ENCODE assay signal across 23 cellular contexts in the genomic region with DNA sequence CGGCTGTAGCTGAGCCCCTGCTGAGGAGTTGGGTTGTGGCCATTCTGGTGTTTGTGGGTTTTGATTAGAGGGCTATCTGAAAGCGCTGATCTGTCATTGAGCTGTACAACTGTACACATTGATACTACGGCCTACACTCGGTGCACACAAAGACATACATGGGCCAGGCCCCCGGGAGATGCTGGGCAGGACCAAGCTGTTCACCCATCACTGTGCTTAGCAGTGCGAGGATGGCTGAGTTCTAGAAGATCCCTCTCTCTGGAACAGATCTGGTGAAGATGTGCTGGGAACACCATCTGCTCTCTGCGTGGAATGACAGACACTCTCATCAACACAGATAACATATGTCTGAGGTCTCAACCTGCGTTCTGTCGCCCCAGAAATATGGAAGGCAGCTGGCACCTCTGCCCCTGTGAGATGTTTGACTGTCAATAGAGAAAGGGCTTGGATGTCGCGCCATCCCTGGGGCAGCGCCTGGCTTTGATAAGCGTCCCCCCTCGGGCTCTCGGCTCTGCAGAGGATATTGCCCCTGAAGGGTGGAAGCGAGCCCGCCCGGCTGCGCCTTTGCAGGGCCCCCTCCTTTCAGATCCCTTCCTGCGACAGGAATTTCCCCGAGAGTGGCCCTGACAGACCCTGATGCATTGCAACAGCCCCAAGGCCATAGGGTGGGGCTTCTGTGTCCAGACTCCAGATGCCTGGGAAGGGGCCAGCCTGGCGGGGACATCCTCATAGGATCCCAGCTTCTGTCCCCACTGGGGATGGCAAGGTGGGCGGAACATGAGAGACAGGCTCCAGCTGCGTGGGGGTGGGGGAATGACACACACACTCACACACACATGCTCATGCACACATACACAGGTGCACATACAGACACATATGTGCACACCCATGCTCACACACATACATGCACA.
DNase-seq lines count a peak whose midpoint lies in the region; ATAC-seq and TF ChIP-seq lines count a peak whose summit lies in the region.
"Had no signal": no experiment of that assay in that cellular context is flagged by ENCODE, and none has a peak within 500 bp of the region (broad histone marks: within the 10 kb centered on the region; RNA-seq: fewer than 3 reads in every experiment).

No MANE protein-coding gene starts in this region.

- H3K9me3 ChIP-seq in left ventricle myocardium inferior (replicated peaks) (no peaks in the 10 kb centered on the region), mesenchymal stem cell (ENCODE audit: control insufficient read depth, low read length) (no peaks in the 10 kb centered on the region)
- H3K9me3 ChIP-seq: breast epithelium, neutrophil, psoas muscle had no signal

- no peak overlapping the region for H3K9ac ChIP-seq in mesenchymal stem cell (ENCODE audit: low read length)

- peak overlapping the region; percentile 28 for H4K8ac ChIP-seq in mesenchymal stem cell (ENCODE audit: low read length)

- intact Hi-C loops in left ventricle myocardium inferior (cut with micrococcal nuclease) = no loop called here
- intact Hi-C loops in cardiac septum (cut with DNase I) = no loop called here

- H3K18ac ChIP-seq in mesenchymal stem cell (ENCODE audit: low read depth in 1 of 2, low read length in 2 of 2) = peak overlapping the region in 1 of 2 experiments; percentile 64

- no peak overlapping the region for H3K4me3 Mint-ChIP-seq in type B pancreatic cell
- H3K4me3 Mint-ChIP-seq: activated CD4-positive, alpha-beta T cell treated with anti-CD3 and anti-CD28 coated beads, Interleukin-2, amount 10 ng/mL, durations not matched to agents 7 days and 5 days; activated naive CD4-positive, alpha-beta T cell treated with anti-CD3 and anti-CD28 coated beads, Interleukin-2, amount 50 U/mL, for 24 hours; B cell; stimulated activated naive CD8-positive, alpha-beta T cell treated with anti-CD3 and anti-CD28 coated beads, Interleukin-15, amount 100 ng/mL, for 72 hours; WTC11 had no signal

- no peak for TF ChIP-seq POLR2A in GM18505 (IDR thresholded peaks at IDR 0.05; ENCODE audit: borderline replicate concordance, extremely low read depth, insufficient read depth, insufficient read length)

- WGBS in mesenchymal stem cell = 94% methylated on average over 24 of the region's 24 CpGs

- H3K4me3 ChIP-seq in left ventricle myocardium inferior (no peak overlapping the region), mesenchymal stem cell (ENCODE audit: insufficient read depth in 1 of 2, low read depth in 1 of 2, low read length in 2 of 2) (no peak overlapping the region)
- H3K4me3 ChIP-seq: breast epithelium, psoas muscle had no signal

- H2BK120ac ChIP-seq in mesenchymal stem cell (ENCODE audit: low read depth, low read length) = no peak overlapping the region

- H3K4me1 Mint-ChIP-seq in type B pancreatic cell (ENCODE audit: unreplicated experiment) = peaks cover 15% of the 10 kb centered on the region
- H3K4me1 Mint-ChIP-seq: activated naive CD4-positive, alpha-beta T cell treated with anti-CD3 and anti-CD28 coated beads, Interleukin-2, amount 50 U/mL, for 24 hours; B cell; WTC11 had no signal

- TF ChIP-seq CTCF in left ventricle myocardium inferior (IDR thresholded peaks at IDR 0.05; ENCODE audit: borderline replicate concordance) (no peak), type B pancreatic cell (conservative IDR thresholded peaks at IDR 0.05) (no peak)

- H3K14ac ChIP-seq in mesenchymal stem cell (ENCODE audit: low read length in 2 of 2) = no peak overlapping the region

- H3K9me3 Mint-ChIP-seq in type B pancreatic cell = no peaks in the 10 kb centered on the region
- H3K9me3 Mint-ChIP-seq: activated naive CD4-positive, alpha-beta T cell treated with anti-CD3 and anti-CD28 coated beads, Interleukin-2, amount 50 U/mL, for 24 hours; stimulated activated naive CD8-positive, alpha-beta T cell treated with anti-CD3 and anti-CD28 coated beads, Interleukin-15, amount 100 ng/mL, for 72 hours had no signal

- peak overlapping the region in 1 of 2 experiments; percentile 22 for H3K4ac ChIP-seq in mesenchymal stem cell (ENCODE audit: low read depth in 1 of 2, low read length in 2 of 2)

- H2BK5ac ChIP-seq in mesenchymal stem cell (ENCODE audit: low read depth, low read length, poor library complexity, severe bottlenecking) = no peak overlapping the region

- H3K36me3 ChIP-seq in left ventricle myocardium inferior = no peaks in the 10 kb centered on the region
- H3K36me3 ChIP-seq in mesenchymal stem cell (ENCODE audit: control insufficient read depth in 1 of 2, insufficient read depth in 2 of 2, low read depth in 1 of 2, low read length in 2 of 2) = no peaks in the 10 kb centered on the region
- H3K36me3 ChIP-seq: breast epithelium, neutrophil had no signal

- no peak overlapping the region for H3K23ac ChIP-seq in mesenchymal stem cell (ENCODE audit: low read length in 2 of 2)

- peaks cover 96% of the 10 kb centered on the region for H3K27me3 ChIP-seq in left ventricle myocardium inferior (ENCODE audit: low read depth)
- peaks cover 0 to 7% of the 10 kb centered on the region in 2 experiments for H3K27me3 ChIP-seq in mesenchymal stem cell (ENCODE audit: control insufficient read depth in 1 of 2, insufficient read depth in 1 of 2, low read length in 2 of 2)
- H3K27me3 ChIP-seq: breast epithelium, neutrophil had no signal

- no peaks in the 10 kb centered on the region for H3K79me1 ChIP-seq in mesenchymal stem cell (replicated peaks; ENCODE audit: low read length, poor library complexity, severe bottlenecking)

- H3K27me3 Mint-ChIP-seq in type B pancreatic cell = peaks cover 23% of the 10 kb centered on the region
- H3K27me3 Mint-ChIP-seq: activated CD4-positive, alpha-beta T cell treated with anti-CD3 and anti-CD28 coated beads, Interleukin-2, amount 10 ng/mL, durations not matched to agents 7 days and 5 days had no signal

- H2AK5ac ChIP-seq in mesenchymal stem cell (ENCODE audit: low read length, severe bottlenecking) = no peak overlapping the region

- peak overlapping the region; percentile 23 for H3K27ac Mint-ChIP-seq in type B pancreatic cell
- H3K27ac Mint-ChIP-seq: activated CD4-positive, alpha-beta T cell treated with anti-CD3 and anti-CD28 coated beads, Interleukin-2, amount 10 ng/mL, durations not matched to agents 7 days and 5 days; activated naive CD4-positive, alpha-beta T cell treated with anti-CD3 and anti-CD28 coated beads, Interleukin-2, amount 50 U/mL, for 24 hours; B cell; stimulated activated naive CD8-positive, alpha-beta T cell treated with anti-CD3 and anti-CD28 coated beads, Interleukin-15, amount 100 ng/mL, for 72 hours; WTC11 had no signal

- no peaks in the 10 kb centered on the region for H3K36me3 Mint-ChIP-seq in type B pancreatic cell
- H3K36me3 Mint-ChIP-seq: activated naive CD4-positive, alpha-beta T cell treated with anti-CD3 and anti-CD28 coated beads, Interleukin-2, amount 50 U/mL, for 24 hours; WTC11 had no signal

- no peak overlapping the region for H3K4me2 ChIP-seq in mesenchymal stem cell (ENCODE audit: low read length, poor library complexity, severe bottlenecking)

- H4K91ac ChIP-seq in mesenchymal stem cell (ENCODE audit: low read length) = peak overlapping the region; percentile 43

- DNase-seq in left ventricle myocardium inferior (peak; percentile 8), cardiac septum (ENCODE audit: low spot score) (no peak), mesenchymal stem cell (no peak), type B pancreatic cell (ENCODE audit: extremely low spot score, unreplicated experiment) (no peak), AG08396 (ENCODE audit: low spot score) (no peak), SKM-1 (lab: John Stamatoyannopoulos, UW; ENCODE audit: unreplicated experiment) (no peak)
- DNase-seq: activated CD4-positive, alpha-beta T cell treated with anti-CD3 and anti-CD28 coated beads, Interleukin-2, amount 10 ng/mL, durations not matched to agents 7 days and 5 days; DMS153; effector CD8-positive, alpha-beta T cell; GOT3; head of caudate nucleus; NCI-H1092; NCI-H2081; NCI-H446 treated with DMSO at 0.1 percent for 48 hours; stimulated activated naive CD8-positive, alpha-beta T cell treated with anti-CD3 and anti-CD28 coated beads, Interleukin-15, amount 100 ng/mL, for 72 hours had no signal

- no peak overlapping the region for H2BK12ac ChIP-seq in mesenchymal stem cell (ENCODE audit: low read length in 2 of 2)

- H3K27ac ChIP-seq in left ventricle myocardium inferior (replicated peaks) (no peak overlapping the region), mesenchymal stem cell (ENCODE audit: low read length, poor library complexity, severe bottlenecking) (no peak overlapping the region)
- H3K27ac ChIP-seq: breast epithelium, neutrophil, psoas muscle had no signal

- H2AFZ ChIP-seq in mesenchymal stem cell (ENCODE audit: low read depth, low read length) = no peak overlapping the region

- ATAC-seq in SK-N-SH treated with all-trans-retinoic acid at 6 μM for 48 hours = peak; percentile 23; the same call in 1 of the 3 replicates
- no peak for ATAC-seq in GM18505 (IDR thresholded peaks at IDR 0.05; ENCODE audit: unreplicated experiment)
- ATAC-seq: stimulated activated naive CD8-positive, alpha-beta T cell treated with anti-CD3 and anti-CD28 coated beads, Interleukin-15, amount 100 ng/mL, for 72 hours; WTC11 had no signal

- H2BK15ac ChIP-seq in mesenchymal stem cell (ENCODE audit: low read depth, poor library complexity, severe bottlenecking) = peak overlapping the region; percentile 50

- peaks cover 8% of the 10 kb centered on the region for H3K4me1 ChIP-seq in left ventricle myocardium inferior
- peaks cover 16% of the 10 kb centered on the region for H3K4me1 ChIP-seq in mesenchymal stem cell (ENCODE audit: control insufficient read depth, insufficient read depth, low read depth, low read length)
- H3K4me1 ChIP-seq: breast epithelium, psoas muscle had no signal

TF ChIP-seq in SK-N-SH treated with all-trans-retinoic acid at 6 μM for 48 hours, 23 proteins besides CTCF, POLR2A, EP300 and RAD21 (continues in another document):
- TF ChIP-seq ZNF8 (CRISPR knock-in tag; IDR thresholded peaks at IDR 0.05) = no peak
